ENCODE assay signal across 2 cellular contexts in the genomic region with DNA sequence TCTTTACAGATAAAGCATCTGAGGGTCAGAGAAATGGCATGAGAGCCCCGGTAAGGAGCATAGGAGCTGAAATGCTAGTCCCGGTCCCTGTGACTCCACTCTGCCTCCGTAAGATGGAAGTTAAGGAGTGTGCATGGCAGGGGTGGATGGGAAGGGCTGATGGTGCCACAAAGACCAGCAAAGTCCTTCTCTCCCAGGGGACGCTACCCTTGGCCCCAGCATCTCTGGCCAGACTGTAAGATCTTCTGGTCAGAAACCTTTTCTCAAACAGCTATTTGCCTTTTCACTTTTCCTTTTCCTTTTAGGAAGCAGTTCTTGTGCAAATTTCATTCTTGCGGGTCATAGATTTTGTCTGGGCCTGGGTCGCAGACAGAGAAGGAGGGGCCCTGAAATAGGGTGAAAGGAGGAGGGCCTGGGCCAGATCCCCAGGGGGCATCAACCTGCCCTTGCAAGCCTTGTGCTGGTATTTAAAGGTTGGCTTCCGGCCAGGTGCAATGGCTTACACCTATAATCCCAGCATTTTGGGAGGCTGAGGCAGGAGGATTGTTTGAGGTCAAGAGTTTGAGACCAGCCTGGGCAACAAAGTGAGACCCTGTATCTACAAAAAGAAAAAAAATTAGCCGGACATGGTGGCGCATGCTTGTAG.
TF ChIP-seq lines count a peak whose summit lies in the region.

No MANE protein-coding gene starts in this region.

TF ChIP-seq in H1, 55 proteins besides CTCF, POLR2A, EP300 and RAD21:
- TF ChIP-seq SIX5 (IDR thresholded peaks at IDR 0.05; ENCODE audit: low read depth, low read length) (no peak), NRF1 (IDR thresholded peaks at IDR 0.05; ENCODE audit: low read depth, low read length) (no peak), JUND (IDR thresholded peaks at IDR 0.05; ENCODE audit: low read length) (no peak), BCL11A (IDR thresholded peaks at IDR 0.05; ENCODE audit: low read depth in 2 of 2, low read length in 2 of 2) (no peak), ASH2L (IDR thresholded peaks at IDR 0.05; ENCODE audit: low read length) (no peak)
- TF ChIP-seq, protein P1, sequence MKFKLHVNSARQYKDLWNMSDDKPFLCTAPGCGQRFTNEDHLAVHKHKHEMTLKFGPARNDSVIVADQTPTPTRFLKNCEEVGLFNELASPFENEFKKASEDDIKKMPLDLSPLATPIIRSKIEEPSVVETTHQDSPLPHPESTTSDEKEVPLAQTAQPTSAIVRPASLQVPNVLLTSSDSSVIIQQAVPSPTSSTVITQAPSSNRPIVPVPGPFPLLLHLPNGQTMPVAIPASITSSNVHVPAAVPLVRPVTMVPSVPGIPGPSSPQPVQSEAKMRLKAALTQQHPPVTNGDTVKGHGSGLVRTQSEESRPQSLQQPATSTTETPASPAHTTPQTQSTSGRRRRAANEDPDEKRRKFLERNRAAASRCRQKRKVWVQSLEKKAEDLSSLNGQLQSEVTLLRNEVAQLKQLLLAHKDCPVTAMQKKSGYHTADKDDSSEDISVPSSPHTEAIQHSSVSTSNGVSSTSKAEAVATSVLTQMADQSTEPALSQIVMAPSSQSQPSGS (IDR thresholded peaks at IDR 0.05; ENCODE audit: low read length): no peak

TF ChIP-seq in GM12891, 5 proteins besides CTCF, POLR2A, EP300 and RAD21:
- no peak for TF ChIP-seq TAF1 (IDR thresholded peaks at IDR 0.05; ENCODE audit: low read depth, low read length)
- TF ChIP-seq POU2F2 (IDR thresholded peaks at IDR 0.05; ENCODE audit: low read depth, low read length): no peak
- TF ChIP-seq SPI1 (IDR thresholded peaks at IDR 0.05; ENCODE audit: low read depth, low read length): no peak
- no peak for TF ChIP-seq POLR2AphosphoS5 (IDR thresholded peaks at IDR 0.05; ENCODE audit: low read depth, low read length)
- TF ChIP-seq PAX5 (IDR thresholded peaks at IDR 0.05; ENCODE audit: insufficient read depth, low read length, severe bottlenecking): no peak
